18 cellular contexts compared by ENCODE assay signal in genomic region chr1:230861970-230862595, GRCh38. TPM values are rescaled to one million over a fixed set of nuclear protein-coding genes. Genes with fewer than 3 reads are reported as not detected.
A peak's percentile ranks its signal among the peaks of the same experiment; 100 is the strongest.
DNase-seq lines count a peak whose midpoint lies in the region; ATAC-seq and TF ChIP-seq lines count a peak whose summit lies in the region.
"Had no signal": no experiment of that assay in that cellular context is flagged by ENCODE, and none has a peak within 500 bp of the region (broad histone marks: within the 10 kb centered on the region; RNA-seq: fewer than 3 reads in every experiment).

No MANE protein-coding gene starts in this region.

- H3K4me3 ChIP-seq in esophagus muscularis mucosa, result no peak overlapping the region
- H3K4me3 ChIP-seq in right cardiac atrium (ENCODE audit: low read length), result no peak overlapping the region
- no peak overlapping the region for H3K4me3 ChIP-seq in spleen
- H3K4me3 ChIP-seq: mucosa of descending colon, ovary had no signal

- TF ChIP-seq POLR2A in esophagus muscularis mucosa (IDR thresholded peaks at IDR 0.05; ENCODE audit: low read depth) (no peak), spleen (IDR thresholded peaks at IDR 0.05) (no peak)

- H3K27ac ChIP-seq in esophagus muscularis mucosa (replicated peaks in 1 of 4) (peak overlapping the region in 3 of 4 donors; percentile 33 to 97 (median 53)), right cardiac atrium (ENCODE audit: low read length) (peak overlapping the region; percentile 79), spleen (no peak overlapping the region)

- no peaks in the 10 kb centered on the region for H3K27me3 ChIP-seq in esophagus muscularis mucosa
- H3K27me3 ChIP-seq in right cardiac atrium (ENCODE audit: control insufficient read depth, insufficient read depth), result no peaks in the 10 kb centered on the region
- H3K27me3 ChIP-seq in spleen (replicated peaks in 1 of 7), result peaks cover 0 to 2% (median 0%) of the 10 kb centered on the region in 7 donors
- H3K27me3 ChIP-seq: ovary had no signal

- H3K36me3 Mint-ChIP-seq in activated T-helper 1 cell treated with anti-CD3 and anti-CD28 coated beads, Interleukin-12 subunit alpha, Interleukin-12 subunit beta, Interleukin-2, Interleukin-4 antibody, amounts not matched to agents 30 ng/mL and 10 ng/mL and 1 ng/mL, durations not matched to agents 14 hours and 24 hours and 36 hours (ENCODE audit: low read depth), result peaks cover 2% of the 10 kb centered on the region
- H3K36me3 Mint-ChIP-seq: immature natural killer cell had no signal

- ATAC-seq in right cardiac atrium, result peak; percentile 40 to 47
- ATAC-seq: mucosa of descending colon had no signal

- no peak for DNase-seq in activated T-helper 1 cell treated with anti-CD3 and anti-CD28 coated beads, Interleukin-12 subunit alpha, Interleukin-12 subunit beta, Interleukin-2, Interleukin-4 antibody, amounts not matched to agents 30 ng/mL and 10 ng/mL and 1 ng/mL, durations not matched to agents 14 hours and 24 hours and 36 hours (ENCODE audit: low spot score)
- DNase-seq in esophagus muscularis mucosa (ENCODE audit: extremely low spot score), result no peak
- peak in 1 of 3 donors; percentile 59 for DNase-seq in right cardiac atrium
- peak; percentile 25 for DNase-seq in spleen
- DNase-seq in NCI-H524 (lab: John Stamatoyannopoulos, UW), result no peak
- no peak for DNase-seq in SHP77 (lab: John Stamatoyannopoulos, UW)
- DNase-seq in posterior cingulate gyrus, result no peak
- DNase-seq in DMS79 (lab: John Stamatoyannopoulos, UW), result no peak
- DNase-seq: activated CD4-positive, alpha-beta memory T cell treated with anti-CD3 and anti-CD28 coated beads, Interleukin-2, amount 10 ng/mL, durations not matched to agents 7 days and 5 days; amniotic stem cell; foreskin melanocyte; GF-D8; immature natural killer cell; mucosa of descending colon; NCI-H774; ovary; stimulated activated CD4-positive, alpha-beta T cell treated with anti-CD3 and anti-CD28 coated beads, Interleukin-15, amount 100 ng/mL, for 24 hours had no signal

- H3K4me1 ChIP-seq in esophagus muscularis mucosa (peaks cover 69 to 93% (median 84%) of the 10 kb centered on the region in 4 donors), right cardiac atrium (ENCODE audit: control insufficient read depth, insufficient read depth, low read length) (peaks cover 38% of the 10 kb centered on the region), spleen (peaks cover 0 to 37% (median 16%) of the 10 kb centered on the region in 6 donors)

- WGBS in esophagus muscularis mucosa, result 83% methylated on average over 3 of the region's 4 CpGs
- 58% methylated on average over 4 of the region's 4 CpGs for WGBS in right cardiac atrium
- 84 to 92% (median 90%) methylated on average over 4 of the region's 4 CpGs for WGBS in spleen, 5 donors

- peaks cover 7% of the 10 kb centered on the region for H3K27me3 Mint-ChIP-seq in activated T-helper 1 cell treated with anti-CD3 and anti-CD28 coated beads, Interleukin-12 subunit alpha, Interleukin-12 subunit beta, Interleukin-2, Interleukin-4 antibody, amounts not matched to agents 30 ng/mL and 10 ng/mL and 1 ng/mL, durations not matched to agents 14 hours and 24 hours and 36 hours (ENCODE audit: insufficient read depth)

- TF ChIP-seq EP300 in esophagus muscularis mucosa (IDR thresholded peaks at IDR 0.05), result no peak

- H3K9me3 Mint-ChIP-seq in activated T-helper 1 cell treated with anti-CD3 and anti-CD28 coated beads, Interleukin-12 subunit alpha, Interleukin-12 subunit beta, Interleukin-2, Interleukin-4 antibody, amounts not matched to agents 30 ng/mL and 10 ng/mL and 1 ng/mL, durations not matched to agents 14 hours and 24 hours and 36 hours, result no peaks in the 10 kb centered on the region
- H3K9me3 Mint-ChIP-seq: activated CD4-positive, alpha-beta memory T cell treated with anti-CD3 and anti-CD28 coated beads, Interleukin-2, amount 10 ng/mL, durations not matched to agents 7 days and 5 days; H9; immature natural killer cell had no signal

- H3K4me1 Mint-ChIP-seq in activated T-helper 1 cell treated with anti-CD3 and anti-CD28 coated beads, Interleukin-12 subunit alpha, Interleukin-12 subunit beta, Interleukin-2, Interleukin-4 antibody, amounts not matched to agents 30 ng/mL and 10 ng/mL and 1 ng/mL, durations not matched to agents 14 hours and 24 hours and 36 hours (ENCODE audit: low read depth), result peaks cover 38% of the 10 kb centered on the region
- H3K4me1 Mint-ChIP-seq: immature natural killer cell had no signal

- H3K27ac Mint-ChIP-seq in activated T-helper 1 cell treated with anti-CD3 and anti-CD28 coated beads, Interleukin-12 subunit alpha, Interleukin-12 subunit beta, Interleukin-2, Interleukin-4 antibody, amounts not matched to agents 30 ng/mL and 10 ng/mL and 1 ng/mL, durations not matched to agents 14 hours and 24 hours and 36 hours, result peak overlapping the region; percentile 56
- H3K27ac Mint-ChIP-seq: activated CD4-positive, alpha-beta memory T cell treated with anti-CD3 and anti-CD28 coated beads, Interleukin-2, amount 10 ng/mL, durations not matched to agents 7 days and 5 days; H9; immature natural killer cell had no signal

- no peaks in the 10 kb centered on the region for H3K9me3 ChIP-seq in esophagus muscularis mucosa
- H3K9me3 ChIP-seq in right cardiac atrium (ENCODE audit: control insufficient read depth, low read length), result no peaks in the 10 kb centered on the region
- no peaks in the 10 kb centered on the region for H3K9me3 ChIP-seq in spleen
- H3K9me3 ChIP-seq: mucosa of descending colon, ovary had no signal

- H3K36me3 ChIP-seq in esophagus muscularis mucosa, result peaks cover 0 to 9% (median 0%) of the 10 kb centered on the region in 4 donors
- no peaks in the 10 kb centered on the region for H3K36me3 ChIP-seq in spleen
- H3K36me3 ChIP-seq: ovary had no signal

- no peak for TF ChIP-seq CTCF in esophagus muscularis mucosa (IDR thresholded peaks at IDR 0.05)
- TF ChIP-seq CTCF in spleen (IDR thresholded peaks at IDR 0.05 in 8 of 11, conservative IDR thresholded peaks at IDR 0.05 in 3 of 11), result no peak

- intact Hi-C loops in activated T-helper 1 cell treated with anti-CD3 and anti-CD28 coated beads, Interleukin-12 subunit alpha, Interleukin-12 subunit beta, Interleukin-2, Interleukin-4 antibody, amounts not matched to agents 30 ng/mL and 10 ng/mL and 1 ng/mL, durations not matched to agents 14 hours and 24 hours and 36 hours (cut with micrococcal nuclease), result loop anchor here (10.0 kb wide), 2 partner anchors 563 to 1237 kb away; partner anchors contain the start of genes EGLN1, TAF5L and URB2
- intact Hi-C loops in esophagus muscularis mucosa (cut with DNase I) (no loop called here), right cardiac atrium (cut with DNase I) (loop anchor here in 1 of 4 donors (10.0 kb wide), 1 partner anchor 57 kb away; no protein-coding TSS in a partner anchor), spleen (cut with DNase I; ENCODE audit: low total_unique reads) (no loop called here), posterior cingulate gyrus (cut with DNase I) (no loop called here)

- H3K4me3 Mint-ChIP-seq in activated T-helper 1 cell treated with anti-CD3 and anti-CD28 coated beads, Interleukin-12 subunit alpha, Interleukin-12 subunit beta, Interleukin-2, Interleukin-4 antibody, amounts not matched to agents 30 ng/mL and 10 ng/mL and 1 ng/mL, durations not matched to agents 14 hours and 24 hours and 36 hours, result no peak overlapping the region
- H3K4me3 Mint-ChIP-seq: activated CD4-positive, alpha-beta memory T cell treated with anti-CD3 and anti-CD28 coated beads, Interleukin-2, amount 10 ng/mL, durations not matched to agents 7 days and 5 days; H9; immature natural killer cell had no signal

RNA-seq across cellular contexts. Expression of gene C1orf198, which starts 6.2 kb away (rescaled TPM):
- total RNA-seq in activated T-helper 1 cell treated with anti-CD3 and anti-CD28 coated beads, Interleukin-12 subunit alpha, Interleukin-12 subunit beta, Interleukin-2, Interleukin-4 antibody, amounts not matched to agents 30 ng/mL and 10 ng/mL and 1 ng/mL, durations not matched to agents 14 hours and 24 hours and 36 hours, result 14.1 and 14.6 TPM in 2 replicates
- total RNA-seq in esophagus muscularis mucosa (100 to 1,000 TPM in 3 of 4 donors, 10 to 100 TPM in 1; 95.6 to 214 (median 140) TPM), right cardiac atrium (10 to 100 TPM; 48.0 to 69.9 (median 56.2) TPM), spleen (10 to 100 TPM; 13.3 to 32.7 (median 21.3) TPM)
- polyA plus RNA-seq in right cardiac atrium (36.1 TPM), spleen (10 to 100 TPM in 1 of 3 donors, 1 to 10 TPM in 2; 5.0 to 11.4 (median 8.0) TPM)

Comparison
In these comparisons a context has a peak if more than half of its experiments do, and no peak if none do; other contexts are left out.
1. H3K27ac ChIP-seq: peak in esophagus muscularis mucosa (3 of 4) and right cardiac atrium (single experiment); none in spleen (0 of 8).